Comparison of ENCODE assay signal across 20 cellular contexts in the genomic region with DNA sequence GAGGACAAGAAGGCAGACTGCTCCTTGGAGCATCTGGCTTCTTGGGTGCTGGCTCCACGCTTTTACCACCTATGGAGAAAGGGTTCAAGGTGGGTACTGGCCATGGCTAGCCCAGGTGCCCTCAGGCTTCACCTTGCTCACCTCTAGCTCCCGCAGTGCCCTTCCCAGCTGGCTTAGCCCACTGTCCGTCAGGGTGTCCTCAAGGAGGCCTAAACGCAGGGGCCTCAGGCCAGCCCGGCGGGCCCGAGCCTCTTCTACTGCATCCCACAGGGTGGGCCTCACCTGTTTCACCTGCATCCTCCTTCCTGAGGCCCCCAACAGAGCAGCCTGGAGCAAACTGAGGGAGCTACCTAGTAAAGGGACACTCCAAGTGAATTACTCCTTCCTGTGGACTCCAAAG. TPM values are rescaled to one million over a fixed set of nuclear protein-coding genes. Genes with fewer than 3 reads are reported as not detected.
"Had no signal": no experiment of that assay in that cellular context is flagged by ENCODE, and none has a peak within 500 bp of the region (broad histone marks: within the 10 kb centered on the region; RNA-seq: fewer than 3 reads in every experiment).

No MANE protein-coding gene starts in this region.

- H3K4me3 Mint-ChIP-seq: activated CD4-positive, alpha-beta T cell treated with anti-CD3 and anti-CD28 coated beads, Interleukin-2, amount 10 ng/mL, durations not matched to agents 24 days and 14 days; activated CD8-positive, alpha-beta T cell treated with anti-CD3 and anti-CD28 coated beads, Interleukin-2, amount 10 ng/mL, durations not matched to agents 7 days and 5 days; activated naive CD4-positive, alpha-beta T cell treated with anti-CD3 and anti-CD28 coated beads, Interleukin-2, amount 50 U/mL, for 24 hours; effector memory CD8-positive, alpha-beta T cell; memory B cell; naive thymus-derived CD4-positive, alpha-beta T cell; stimulated activated memory B cell treated with anti-CD40 and anti-IgM and Interleukin-4, amounts not matched to agents 10 μg/mL and 1 μg/mL and 100 μg/mL, for 72 hours; T-helper 1 cell treated with Interleukin-12 subunit alpha and Interleukin-12 subunit beta and Interleukin-4 antibody, amounts not matched to agents 30 μg/mL and 1 μg/mL, for 36 hours had no signal

- H3K36me3 ChIP-seq: SJCRH30 had no signal

- H3K27ac ChIP-seq: epithelial cell of prostate, foreskin keratinocyte, SJCRH30, thoracic aorta had no signal

- H3K9me3 Mint-ChIP-seq: activated CD4-positive, alpha-beta T cell treated with anti-CD3 and anti-CD28 coated beads, Interleukin-2, amount 10 ng/mL, durations not matched to agents 24 days and 14 days; activated naive CD4-positive, alpha-beta T cell treated with anti-CD3 and anti-CD28 coated beads, Interleukin-2, amount 50 U/mL, for 24 hours; effector memory CD8-positive, alpha-beta T cell; memory B cell; naive thymus-derived CD4-positive, alpha-beta T cell; stimulated activated memory B cell treated with anti-CD40 and anti-IgM and Interleukin-4, amounts not matched to agents 10 μg/mL and 1 μg/mL and 100 μg/mL, for 72 hours; T-helper 1 cell treated with Interleukin-12 subunit alpha and Interleukin-12 subunit beta and Interleukin-4 antibody, amounts not matched to agents 30 μg/mL and 1 μg/mL, for 36 hours had no signal

- H3K9me3 ChIP-seq: SJCRH30, thoracic aorta had no signal

- H3K27me3 ChIP-seq: foreskin keratinocyte, SJCRH30 had no signal

- H3K27ac Mint-ChIP-seq: activated CD4-positive, alpha-beta T cell treated with anti-CD3 and anti-CD28 coated beads, Interleukin-2, amount 10 ng/mL, durations not matched to agents 24 days and 14 days; activated CD8-positive, alpha-beta T cell treated with anti-CD3 and anti-CD28 coated beads, Interleukin-2, amount 10 ng/mL, durations not matched to agents 7 days and 5 days; activated naive CD4-positive, alpha-beta T cell treated with anti-CD3 and anti-CD28 coated beads, Interleukin-2, amount 50 U/mL, for 24 hours; memory B cell; stimulated activated memory B cell treated with anti-CD40 and anti-IgM and Interleukin-4, amounts not matched to agents 10 μg/mL and 1 μg/mL and 100 μg/mL, for 72 hours; T-helper 1 cell treated with Interleukin-12 subunit alpha and Interleukin-12 subunit beta and Interleukin-4 antibody, amounts not matched to agents 30 μg/mL and 1 μg/mL, for 36 hours had no signal

- ATAC-seq: activated CD8-positive, alpha-beta T cell treated with anti-CD3 and anti-CD28 coated beads, Interleukin-2, amount 10 ng/mL, durations not matched to agents 7 days and 5 days; effector memory CD8-positive, alpha-beta T cell; foreskin keratinocyte; naive thymus-derived CD4-positive, alpha-beta T cell; stimulated activated memory B cell treated with anti-CD40 and anti-IgM and Interleukin-4, amounts not matched to agents 10 μg/mL and 1 μg/mL and 100 μg/mL, for 72 hours had no signal

- H3K4me3 ChIP-seq: SJCRH30, thoracic aorta had no signal

- DNase-seq: activated CD4-positive, alpha-beta T cell treated with anti-CD3 and anti-CD28 coated beads, Interleukin-2, amount 10 ng/mL, durations not matched to agents 24 days and 14 days; activated CD8-positive, alpha-beta memory T cell treated with anti-CD3 and anti-CD28 coated beads, Interleukin-2, amount 50 U/mL, for 4 hours; activated CD8-positive, alpha-beta T cell treated with anti-CD3 and anti-CD28 coated beads, Interleukin-2, amount 10 ng/mL, durations not matched to agents 7 days and 5 days; activated effector memory CD4-positive, alpha-beta T cell treated with anti-CD3 and anti-CD28 coated beads, Interleukin-2, amount 50 U/mL, for 16 hours; activated T-cell treated with anti-CD3 and anti-CD28 coated beads, Interleukin-2, amount 50 U/mL, for 48 hours; effector memory CD8-positive, alpha-beta T cell; foreskin keratinocyte; hypothalamus; islet precursor cell; naive thymus-derived CD4-positive, alpha-beta T cell; small intestine; stimulated activated CD4-positive, alpha-beta T cell treated with anti-CD3 and anti-CD28 coated beads, Interleukin-4, amount 100 ng/mL, for 24 hours had no signal

- H3K4me1 ChIP-seq: foreskin keratinocyte, SJCRH30 had no signal

- H3K27me3 Mint-ChIP-seq: activated CD4-positive, alpha-beta T cell treated with anti-CD3 and anti-CD28 coated beads, Interleukin-2, amount 10 ng/mL, durations not matched to agents 24 days and 14 days; activated naive CD4-positive, alpha-beta T cell treated with anti-CD3 and anti-CD28 coated beads, Interleukin-2, amount 50 U/mL, for 24 hours; effector memory CD8-positive, alpha-beta T cell; memory B cell; naive thymus-derived CD4-positive, alpha-beta T cell; stimulated activated memory B cell treated with anti-CD40 and anti-IgM and Interleukin-4, amounts not matched to agents 10 μg/mL and 1 μg/mL and 100 μg/mL, for 72 hours had no signal

RNA-seq across cellular contexts. Expression of a gene that starts 59.3 kb away (rescaled TPM):
- total RNA-seq: chondrocyte, foreskin keratinocyte had no signal
